In the genomic region with DNA sequence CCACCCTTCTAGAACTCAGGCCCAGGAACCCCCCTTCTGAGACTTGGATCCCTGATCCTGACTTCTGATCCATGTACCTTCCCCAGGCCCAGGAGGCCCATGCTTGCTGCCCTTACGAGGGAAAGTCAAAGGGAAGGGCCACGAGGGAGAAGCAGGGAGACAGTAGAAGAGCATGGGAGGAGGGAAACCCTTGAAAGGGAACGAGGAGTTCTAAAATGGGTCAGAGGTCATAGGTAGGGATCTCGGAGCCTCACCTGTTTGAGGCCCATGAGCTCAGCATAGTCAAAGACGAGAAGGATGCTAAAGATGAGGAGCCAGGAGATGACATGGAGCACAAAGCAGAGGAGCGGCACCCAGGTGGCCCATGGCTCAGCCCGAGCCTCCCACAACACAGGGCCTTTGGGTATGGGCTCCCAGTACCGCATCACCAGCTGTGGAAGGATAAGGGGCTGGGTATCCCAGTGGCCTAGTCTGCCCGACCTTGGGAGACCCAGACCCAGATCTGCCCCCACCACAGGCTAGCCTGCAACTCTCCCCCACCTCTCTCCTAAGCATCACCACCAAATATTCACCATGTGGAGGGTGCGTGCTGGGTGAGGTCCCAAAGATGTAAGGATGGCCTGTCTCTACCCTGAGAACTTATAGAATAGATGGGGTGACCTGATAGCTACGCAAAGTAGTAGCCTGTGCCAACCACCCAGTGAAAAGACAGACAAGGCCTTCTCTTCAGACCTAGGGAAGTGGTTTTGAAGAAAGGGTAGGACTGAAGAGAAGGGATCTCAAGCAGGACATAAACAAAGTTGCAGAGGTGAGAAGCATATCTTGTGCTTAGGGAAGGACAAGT, we compare ENCODE assay signal across 9 cellular contexts. TPM values are rescaled to one million over a fixed set of nuclear protein-coding genes. Genes with fewer than 3 reads are reported as not detected.
DNase-seq lines count a peak whose midpoint lies in the region; ATAC-seq and TF ChIP-seq lines count a peak whose summit lies in the region.
"Had no signal": no experiment of that assay in that cellular context is flagged by ENCODE, and none has a peak within 500 bp of the region (broad histone marks: within the 10 kb centered on the region; RNA-seq: fewer than 3 reads in every experiment).

No MANE protein-coding gene starts in this region.

- H3K4me1 ChIP-seq in CD8-positive, alpha-beta memory T cell (ENCODE audit: insufficient read depth, low read length): peaks cover 37% of the 10 kb centered on the region
- H3K4me1 ChIP-seq in MM.1S (ENCODE audit: low read length) (peaks cover 25% of the 10 kb centered on the region), osteoblast (ENCODE audit: insufficient read depth, low read length) (peaks cover 36% of the 10 kb centered on the region)
- H3K4me1 ChIP-seq in effector memory CD4-positive, alpha-beta T cell (ENCODE audit: control insufficient read depth, insufficient read depth, low read length, poor library complexity, severe bottlenecking): peaks cover 39% of the 10 kb centered on the region

- no peaks in the 10 kb centered on the region for H3K9me2 ChIP-seq in MM.1S (replicated peaks; ENCODE audit: insufficient read depth, low read length)

- peaks cover 29% of the 10 kb centered on the region for H3F3A ChIP-seq in MM.1S (ENCODE audit: insufficient read depth, low read length)

- H3K4me3 ChIP-seq in CD8-positive, alpha-beta memory T cell (ENCODE audit: low read length): no peak overlapping the region
- no peak overlapping the region for H3K4me3 ChIP-seq in MM.1S (ENCODE audit: low read length)
- H3K4me3 ChIP-seq in effector memory CD4-positive, alpha-beta T cell (ENCODE audit: insufficient read depth, low read depth, low read length, poor library complexity, severe bottlenecking): no peak overlapping the region
- no peak overlapping the region for H3K4me3 ChIP-seq in osteoblast (ENCODE audit: insufficient read depth, low read length)

- peaks cover 40 to 53% (median 40%) of the 10 kb centered on the region in 3 donors for H3K4me1 Mint-ChIP-seq in CD8-positive, alpha-beta memory T cell

- H3K9me3 Mint-ChIP-seq in CD8-positive, alpha-beta memory T cell: no peaks in the 10 kb centered on the region

- H3K36me3 ChIP-seq in CD8-positive, alpha-beta memory T cell (ENCODE audit: insufficient read depth, low read length): no peaks in the 10 kb centered on the region
- H3K36me3 ChIP-seq in MM.1S (replicated peaks; ENCODE audit: insufficient read depth, low read length) (no peaks in the 10 kb centered on the region), osteoblast (ENCODE audit: insufficient read depth, low read length) (peaks cover 4% of the 10 kb centered on the region)
- H3K36me3 ChIP-seq in effector memory CD4-positive, alpha-beta T cell (ENCODE audit: control insufficient read depth, insufficient read depth, low read length): no peaks in the 10 kb centered on the region

- H3K4me3 Mint-ChIP-seq in CD8-positive, alpha-beta memory T cell: peak overlapping the region; percentile 81 to 100 (median 99)

- no peak for TF ChIP-seq CTCF in MM.1S (IDR thresholded peaks at IDR 0.05; ENCODE audit: low read length)
- no peak for TF ChIP-seq CTCF in osteoblast (IDR thresholded peaks at IDR 0.05; ENCODE audit: extremely low read depth, low read depth, low read length)

- H3K9ac ChIP-seq in MM.1S (ENCODE audit: low read length): no peak overlapping the region

- H3K79me2 ChIP-seq in MM.1S (ENCODE audit: low read length): peaks cover 32% of the 10 kb centered on the region
- H3K79me2 ChIP-seq in osteoblast (ENCODE audit: insufficient read depth, low read length): peaks cover 50% of the 10 kb centered on the region

- H3K27me3 ChIP-seq in CD8-positive, alpha-beta memory T cell (ENCODE audit: insufficient read depth, low read length, poor library complexity, severe bottlenecking): no peaks in the 10 kb centered on the region
- no peaks in the 10 kb centered on the region for H3K27me3 ChIP-seq in MM.1S (replicated peaks; ENCODE audit: insufficient read depth, low read length)
- no peaks in the 10 kb centered on the region for H3K27me3 ChIP-seq in effector memory CD4-positive, alpha-beta T cell (replicated peaks; ENCODE audit: control insufficient read depth, insufficient read depth, low read length, poor library complexity, severe bottlenecking)
- H3K27me3 ChIP-seq in osteoblast (ENCODE audit: insufficient read depth, low read length): no peaks in the 10 kb centered on the region

- ATAC-seq in GM21786 (IDR thresholded peaks at IDR 0.05; ENCODE audit: unreplicated experiment): no peak

- H3K27me3 Mint-ChIP-seq in CD8-positive, alpha-beta memory T cell: no peaks in the 10 kb centered on the region

- H3K4me2 ChIP-seq in MM.1S (ENCODE audit: low read depth, low read length) (peak overlapping the region; percentile 89; the same call in 1 of the 2 replicates), osteoblast (ENCODE audit: insufficient read depth, low read length) (peak overlapping the region; percentile 81)

- no peak overlapping the region for H2AFZ ChIP-seq in MM.1S (ENCODE audit: low read length)
- H2AFZ ChIP-seq in osteoblast (ENCODE audit: low read length): no peak overlapping the region

- peaks cover under 1 to 26% (median 2%) of the 10 kb centered on the region in 3 donors for H3K36me3 Mint-ChIP-seq in CD8-positive, alpha-beta memory T cell

- peak overlapping the region; percentile 86 to 99 (median 96) for H3K27ac Mint-ChIP-seq in CD8-positive, alpha-beta memory T cell

- CTCF ChIA-PET in CD8-positive, alpha-beta memory T cell (lab: Charles Lee): interaction anchor here (1.0 to 3.1 kb wide), 4 partner anchors 10 to 42 kb away, joined by 3 to 23 read pairs (median 13); no protein-coding TSS in a partner anchor

- H4K20me1 ChIP-seq in MM.1S (ENCODE audit: insufficient read depth, low read length) (no peaks in the 10 kb centered on the region), osteoblast (ENCODE audit: insufficient read depth, low read length) (peaks cover 18% of the 10 kb centered on the region)

- POLR2A ChIA-PET in CD8-positive, alpha-beta memory T cell (lab: Charles Lee): interaction anchor here (1.0 kb wide), 1 partner anchor 28 kb away, joined by 3 read pairs; a partner anchor contains a TSS

- H3K27ac ChIP-seq in CD8-positive, alpha-beta memory T cell (ENCODE audit: low read depth, low read length): no peak overlapping the region
- H3K27ac ChIP-seq in MM.1S (ENCODE audit: low read length): no peak overlapping the region
- H3K27ac ChIP-seq in effector memory CD4-positive, alpha-beta T cell (ENCODE audit: insufficient read depth, low read length, poor library complexity, severe bottlenecking): peak overlapping the region; percentile 67
- peak overlapping the region; percentile 91 for H3K27ac ChIP-seq in osteoblast (ENCODE audit: low read depth, low read length)

- DNase-seq in CD8-positive, alpha-beta memory T cell: no peak
- no peak for DNase-seq in MM.1S
- no peak for DNase-seq in effector memory CD4-positive, alpha-beta T cell
- DNase-seq in osteoblast (ENCODE audit: insufficient read length, low spot score, missing footprints): no peak
- no peak for DNase-seq in NCI-H1417 (lab: John Stamatoyannopoulos, UW)
- DNase-seq in NCI-H1436 treated with DMSO at 0.1 percent for 48 hours (lab: John Stamatoyannopoulos, UW): no peak
- no peak for DNase-seq in HuH-7.5 (ENCODE audit: low spot score)
- DNase-seq: amygdala had no signal

- no peaks in the 10 kb centered on the region for H3K9me3 ChIP-seq in CD8-positive, alpha-beta memory T cell (ENCODE audit: low read length)
- no peaks in the 10 kb centered on the region for H3K9me3 ChIP-seq in MM.1S (replicated peaks; ENCODE audit: insufficient read depth, low read length)
- H3K9me3 ChIP-seq in effector memory CD4-positive, alpha-beta T cell (ENCODE audit: control insufficient read depth, low read length): no peaks in the 10 kb centered on the region
- H3K9me3 ChIP-seq in osteoblast (ENCODE audit: low read depth, low read length): no peaks in the 10 kb centered on the region

RNA-seq across cellular contexts. Expression of a gene that starts 1.5 kb away (rescaled TPM):
- 10 to 100 TPM; 28.1 to 29.2 TPM for total RNA-seq in CD8-positive, alpha-beta memory T cell
- 11.7 TPM for polyA plus RNA-seq in CD8-positive, alpha-beta memory T cell
- 2.9 and 3.3 TPM in 2 replicates for total RNA-seq in osteoblast

RNA-seq across cellular contexts. Expression of a gene that starts 2.8 kb away (rescaled TPM):
- total RNA-seq in CD8-positive, alpha-beta memory T cell: 100 to 1,000 TPM; 149 to 153 TPM
- 166 TPM for polyA plus RNA-seq in CD8-positive, alpha-beta memory T cell
- total RNA-seq in osteoblast: 62.6 and 63.9 TPM in 2 replicates

RNA-seq across cellular contexts. Expression of a gene that starts 16.4 kb away (rescaled TPM):
- 10 to 100 TPM; 47.5 to 49.1 TPM for total RNA-seq in CD8-positive, alpha-beta memory T cell
- polyA plus RNA-seq in CD8-positive, alpha-beta memory T cell: 31.0 TPM
- total RNA-seq in osteoblast: 25.6 and 26.1 TPM in 2 replicates

RNA-seq across cellular contexts. Expression of a gene that starts 27.8 kb away (rescaled TPM):
- total RNA-seq in CD8-positive, alpha-beta memory T cell: 10 to 100 TPM; 59.4 to 71.1 TPM
- 6.4 TPM for polyA plus RNA-seq in CD8-positive, alpha-beta memory T cell
- 5.1 and 5.3 TPM in 2 replicates for total RNA-seq in osteoblast

RNA-seq across cellular contexts. Expression of a gene that starts 30.9 kb away (rescaled TPM):
- 1,000 to 10,000 TPM; 1,610 to 1,639 TPM for total RNA-seq in CD8-positive, alpha-beta memory T cell
- polyA plus RNA-seq in CD8-positive, alpha-beta memory T cell: 136 TPM
- total RNA-seq in osteoblast: 509 and 605 TPM in 2 replicates

Comparison
In these comparisons a context has a peak if more than half of its experiments do, and no peak if none do; other contexts are left out.
1. H3K27ac ChIP-seq: peak in effector memory CD4-positive, alpha-beta T cell (single experiment) and osteoblast (single experiment); none in CD8-positive, alpha-beta memory T cell (single experiment) and MM.1S (single experiment).